ENCODE assay signal across 1 cellular context in genomic region chr21:41247976-41248545, GRCh38.
TF ChIP-seq lines count a peak whose summit lies in the region.

No MANE protein-coding gene starts in this region.

TF ChIP-seq in IMR-90, 13 proteins besides CTCF, POLR2A, EP300 and RAD21:
- TF ChIP-seq RCOR1 (IDR thresholded peaks at IDR 0.05; ENCODE audit: insufficient replicate concordance, low read length) (no peak), CEBPB (IDR thresholded peaks at IDR 0.05; ENCODE audit: low read depth, low read length) (no peak), SMC3 (IDR thresholded peaks at IDR 0.05; ENCODE audit: low read depth, low read length) (no peak), MAFK (IDR thresholded peaks at IDR 0.05; ENCODE audit: low read depth, low read length) (no peak), MAZ (IDR thresholded peaks at IDR 0.05; ENCODE audit: borderline replicate concordance, low read depth, low read length) (no peak), MXI1 (IDR thresholded peaks at IDR 0.05; ENCODE audit: borderline replicate concordance, low read depth, low read length) (no peak), RFX5 (IDR thresholded peaks at IDR 0.05; ENCODE audit: low read depth, low read length) (no peak), ELK1 (IDR thresholded peaks at IDR 0.05; ENCODE audit: borderline replicate concordance, low read depth, low read length) (no peak), BHLHE40 (IDR thresholded peaks at IDR 0.05; ENCODE audit: low read depth, low read length) (no peak), FOS (IDR thresholded peaks at IDR 0.05; ENCODE audit: low read depth, low read length) (no peak), NFE2L2 (IDR thresholded peaks at IDR 0.05; ENCODE audit: low read depth, low read length) (no peak), USF2 (IDR thresholded peaks at IDR 0.05; ENCODE audit: low read depth, low read length) (no peak), CHD1 (IDR thresholded peaks at IDR 0.05; ENCODE audit: low read depth, low read length) (no peak)
